In the genomic region with DNA sequence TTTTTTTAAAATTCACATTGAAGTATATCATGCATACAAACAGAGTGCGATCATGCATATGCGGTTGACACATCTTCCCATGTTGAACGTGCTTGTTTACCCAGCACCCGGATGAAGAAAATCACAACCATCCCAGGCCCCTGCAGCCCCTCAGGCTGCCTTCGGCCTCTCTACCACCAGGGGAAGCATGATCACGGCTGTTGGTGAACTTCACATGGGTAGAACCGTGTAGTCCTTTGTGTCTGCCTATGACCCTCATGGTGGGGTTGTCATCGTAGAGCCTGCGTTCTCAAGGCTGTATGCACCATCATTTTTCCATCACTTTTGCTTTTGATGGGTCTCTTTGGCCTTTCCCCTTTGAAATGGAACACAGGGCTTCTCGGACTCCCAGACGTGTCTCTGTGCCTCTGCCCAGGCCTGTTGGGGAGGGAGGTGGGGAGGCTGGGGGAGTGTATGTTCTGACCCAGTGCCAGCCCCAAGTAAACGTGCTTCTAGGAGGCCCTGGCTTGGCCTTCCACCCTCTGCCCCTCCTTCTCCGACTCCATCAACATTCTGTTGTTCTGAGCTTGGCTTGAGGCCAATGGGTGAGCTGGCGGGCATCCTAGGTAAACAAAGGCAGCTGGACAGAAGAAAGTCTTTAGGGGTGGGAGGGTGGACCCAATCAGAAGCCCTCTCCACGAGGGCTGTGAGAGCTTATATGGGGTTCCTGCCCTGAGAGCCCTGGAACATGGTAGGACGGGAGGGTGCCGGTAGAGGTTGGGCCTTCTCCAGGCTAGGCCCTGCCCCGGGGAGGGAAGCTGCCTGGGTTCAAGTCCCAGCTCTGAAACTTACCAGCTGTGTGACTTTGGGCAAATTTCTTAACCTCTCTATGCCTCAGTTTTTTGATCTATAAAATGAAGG, we compare ENCODE assay signal across 9 cellular contexts. TPM values are rescaled to one million over a fixed set of nuclear protein-coding genes. Genes with fewer than 3 reads are reported as not detected.
DNase-seq lines count a peak whose midpoint lies in the region; ATAC-seq and TF ChIP-seq lines count a peak whose summit lies in the region.
"Had no signal": no experiment of that assay in that cellular context is flagged by ENCODE, and none has a peak within 500 bp of the region (broad histone marks: within the 10 kb centered on the region; RNA-seq: fewer than 3 reads in every experiment).

No MANE protein-coding gene starts in this region.

- intact Hi-C loops in sciatic nerve (cut with DNase I): no loop called here

- peak; percentile 59; the same call in 1 of the 2 replicates for TF ChIP-seq EP300 in Ishikawa (IDR thresholded peaks at IDR 0.05; ENCODE audit: borderline replicate concordance)

- DNase-seq in RWPE1 (ENCODE audit: low spot score) (no peak), glomerular visceral epithelial cell (ENCODE audit: extremely low spot score) (peak; percentile 54), sciatic nerve (ENCODE audit: low spot score) (peak; percentile 91), GF-D8 (lab: John Stamatoyannopoulos, UW) (no peak)
- no peak for DNase-seq in activated T-cell treated with anti-CD3 and anti-CD28 coated beads, Interleukin-2, amount 50 U/mL, for 48 hours
- no peak for DNase-seq in effector CD4-positive, alpha-beta T cell

- POLR2A ChIA-PET in RWPE1 (lab: Yijun Ruan, JAX; ENCODE audit: low non-redundant PET): no interaction called here

- CTCF ChIA-PET in RWPE1 (lab: Yijun Ruan, JAX): interaction anchor here (0.5 to 1.1 kb wide), 3 partner anchors 27 to 52 kb away, joined by 3 to 5 read pairs (median 4); no protein-coding TSS in a partner anchor

- ATAC-seq in sciatic nerve: peak; percentile 79
- ATAC-seq in GM19463 (IDR thresholded peaks at IDR 0.05; ENCODE audit: unreplicated experiment): no peak

- H3K27ac ChIP-seq in RWPE1: peak overlapping the region; percentile 62
- H3K27ac ChIP-seq: epithelial cell of prostate had no signal

- no peak for TF ChIP-seq CTCF in RWPE1 (conservative IDR thresholded peaks at IDR 0.05; ENCODE audit: low read depth)

- no peak for TF ChIP-seq RAD21 in Ishikawa (IDR thresholded peaks at IDR 0.05; ENCODE audit: low read depth)

TF ChIP-seq in Ishikawa, 13 proteins besides CTCF, POLR2A, EP300 and RAD21:
- TF ChIP-seq TCF12 (IDR thresholded peaks at IDR 0.05; ENCODE audit: low read depth) (no peak; the same call in none of the 2 replicates), EGR1 (IDR thresholded peaks at IDR 0.05) (no peak), CREB1 (IDR thresholded peaks at IDR 0.05; ENCODE audit: low read depth) (no peak), ZBTB7A (IDR thresholded peaks at IDR 0.05; ENCODE audit: low read depth) (peak; percentile 68; the same call in 1 of the 2 replicates), YY1 (IDR thresholded peaks at IDR 0.05; ENCODE audit: low read depth) (0 out of 2 replicates have a peak, but pooled peaks have one; percentile 8), NFIC (IDR thresholded peaks at IDR 0.05) (peak; percentile 96), CEBPB (IDR thresholded peaks at IDR 0.05) (no peak), TEAD4 (IDR thresholded peaks at IDR 0.05) (peak; percentile 43; the same call in 1 of the 2 replicates), TAF1 (IDR thresholded peaks at IDR 0.05; ENCODE audit: low read depth) (no peak), FOXM1 (IDR thresholded peaks at IDR 0.05; ENCODE audit: borderline replicate concordance, low read depth) (no peak)
- TF ChIP-seq, protein P1, sequence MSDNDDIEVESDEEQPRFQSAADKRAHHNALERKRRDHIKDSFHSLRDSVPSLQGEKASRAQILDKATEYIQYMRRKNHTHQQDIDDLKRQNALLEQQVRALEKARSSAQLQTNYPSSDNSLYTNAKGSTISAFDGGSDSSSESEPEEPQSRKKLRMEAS (IDR thresholded peaks at IDR 0.05): no peak
- TF ChIP-seq, protein P2, sequence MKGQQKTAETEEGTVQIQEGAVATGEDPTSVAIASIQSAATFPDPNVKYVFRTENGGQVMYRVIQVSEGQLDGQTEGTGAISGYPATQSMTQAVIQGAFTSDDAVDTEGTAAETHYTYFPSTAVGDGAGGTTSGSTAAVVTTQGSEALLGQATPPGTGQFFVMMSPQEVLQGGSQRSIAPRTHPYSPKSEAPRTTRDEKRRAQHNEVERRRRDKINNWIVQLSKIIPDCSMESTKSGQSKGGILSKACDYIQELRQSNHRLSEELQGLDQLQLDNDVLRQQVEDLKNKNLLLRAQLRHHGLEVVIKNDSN (IDR thresholded peaks at IDR 0.05): no peak
- TF ChIP-seq, protein P3, sequence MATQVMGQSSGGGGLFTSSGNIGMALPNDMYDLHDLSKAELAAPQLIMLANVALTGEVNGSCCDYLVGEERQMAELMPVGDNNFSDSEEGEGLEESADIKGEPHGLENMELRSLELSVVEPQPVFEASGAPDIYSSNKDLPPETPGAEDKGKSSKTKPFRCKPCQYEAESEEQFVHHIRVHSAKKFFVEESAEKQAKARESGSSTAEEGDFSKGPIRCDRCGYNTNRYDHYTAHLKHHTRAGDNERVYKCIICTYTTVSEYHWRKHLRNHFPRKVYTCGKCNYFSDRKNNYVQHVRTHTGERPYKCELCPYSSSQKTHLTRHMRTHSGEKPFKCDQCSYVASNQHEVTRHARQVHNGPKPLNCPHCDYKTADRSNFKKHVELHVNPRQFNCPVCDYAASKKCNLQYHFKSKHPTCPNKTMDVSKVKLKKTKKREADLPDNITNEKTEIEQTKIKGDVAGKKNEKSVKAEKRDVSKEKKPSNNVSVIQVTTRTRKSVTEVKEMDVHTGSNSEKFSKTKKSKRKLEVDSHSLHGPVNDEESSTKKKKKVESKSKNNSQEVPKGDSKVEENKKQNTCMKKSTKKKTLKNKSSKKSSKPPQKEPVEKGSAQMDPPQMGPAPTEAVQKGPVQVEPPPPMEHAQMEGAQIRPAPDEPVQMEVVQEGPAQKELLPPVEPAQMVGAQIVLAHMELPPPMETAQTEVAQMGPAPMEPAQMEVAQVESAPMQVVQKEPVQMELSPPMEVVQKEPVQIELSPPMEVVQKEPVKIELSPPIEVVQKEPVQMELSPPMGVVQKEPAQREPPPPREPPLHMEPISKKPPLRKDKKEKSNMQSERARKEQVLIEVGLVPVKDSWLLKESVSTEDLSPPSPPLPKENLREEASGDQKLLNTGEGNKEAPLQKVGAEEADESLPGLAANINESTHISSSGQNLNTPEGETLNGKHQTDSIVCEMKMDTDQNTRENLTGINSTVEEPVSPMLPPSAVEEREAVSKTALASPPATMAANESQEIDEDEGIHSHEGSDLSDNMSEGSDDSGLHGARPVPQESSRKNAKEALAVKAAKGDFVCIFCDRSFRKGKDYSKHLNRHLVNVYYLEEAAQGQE (IDR thresholded peaks at IDR 0.05; ENCODE audit: low read depth): no peak

RNA-seq across cellular contexts. Expression of a gene that starts 39.7 kb away (rescaled TPM):
- total RNA-seq in sciatic nerve: 70.3 TPM

Comparison
In these comparisons a context has a peak if more than half of its experiments do, and no peak if none do; other contexts are left out.
1. DNase-seq: peak in glomerular visceral epithelial cell (single experiment) and sciatic nerve (single experiment); none in RWPE1 (single experiment), GF-D8 (single experiment), activated T-cell treated with anti-CD3 and anti-CD28 coated beads, Interleukin-2, amount 50 U/mL, for 48 hours (0 of 2) and effector CD4-positive, alpha-beta T cell (single experiment).